Comparison of ENCODE assay signal across 1 cellular context in genomic region chr16:2090481-2090797, GRCh38.
TF ChIP-seq lines count a peak whose summit lies in the region.

No MANE protein-coding gene starts in this region.

TF ChIP-seq in H1, 55 proteins besides CTCF, POLR2A, EP300 and RAD21:
- TF ChIP-seq, protein P1, sequence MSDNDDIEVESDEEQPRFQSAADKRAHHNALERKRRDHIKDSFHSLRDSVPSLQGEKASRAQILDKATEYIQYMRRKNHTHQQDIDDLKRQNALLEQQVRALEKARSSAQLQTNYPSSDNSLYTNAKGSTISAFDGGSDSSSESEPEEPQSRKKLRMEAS (IDR thresholded peaks at IDR 0.05) = no peak
- TF ChIP-seq TAF1 (IDR thresholded peaks at IDR 0.05; ENCODE audit: low read depth, low read length) (no peak), SP1 (IDR thresholded peaks at IDR 0.05; ENCODE audit: low read depth, low read length) (no peak), CHD1 (IDR thresholded peaks at IDR 0.05; ENCODE audit: low read depth, low read length) (no peak), SIN3A (conservative IDR thresholded peaks at IDR 0.05 in 1 of 2, IDR thresholded peaks at IDR 0.05 in 1 of 2; ENCODE audit: low read depth in 1 of 2, low read length in 2 of 2) (no peak), SRF (IDR thresholded peaks at IDR 0.05; ENCODE audit: low read depth, low read length) (no peak)
- TF ChIP-seq, protein P2, sequence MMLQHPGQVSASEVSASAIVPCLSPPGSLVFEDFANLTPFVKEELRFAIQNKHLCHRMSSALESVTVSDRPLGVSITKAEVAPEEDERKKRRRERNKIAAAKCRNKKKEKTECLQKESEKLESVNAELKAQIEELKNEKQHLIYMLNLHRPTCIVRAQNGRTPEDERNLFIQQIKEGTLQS (IDR thresholded peaks at IDR 0.05; ENCODE audit: insufficient read depth, low read depth, low read length) = no peak
TF ChIP-seq in H1: peak in this region for 0.
